ENCODE assay signal across 32 cellular contexts in the genomic region with DNA sequence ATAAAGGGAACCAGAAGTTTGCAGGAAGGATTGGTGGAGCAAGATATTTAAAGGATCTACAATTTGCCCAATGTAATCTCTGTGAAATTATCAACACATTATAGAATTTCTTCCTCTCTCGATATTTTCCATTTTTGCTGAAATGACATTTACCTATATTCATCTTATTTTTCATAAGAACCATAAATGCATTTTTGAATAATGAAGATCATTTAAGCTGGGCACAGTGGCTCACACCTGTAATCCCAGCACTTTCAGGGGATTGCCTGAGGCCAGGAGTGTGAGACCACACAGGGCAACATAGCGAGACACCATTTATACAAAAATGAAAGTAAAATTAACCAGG.
"Had no signal": no experiment of that assay in that cellular context is flagged by ENCODE, and none has a peak within 500 bp of the region (broad histone marks: within the 10 kb centered on the region; RNA-seq: fewer than 3 reads in every experiment).

No MANE protein-coding gene starts in this region.

- H3K4me1 Mint-ChIP-seq: activated T-helper 17 cell treated with anti-CD3 and anti-CD28 coated beads, Interleukin-2, amount 50 U/mL, for 72 hours; stimulated activated naive B cell treated with anti-CD40 and anti-IgM and Interleukin-4, amounts not matched to agents 10 μg/mL and 1 μg/mL and 100 μg/mL, for 72 hours had no signal

- H3K9me3 ChIP-seq: ovary, sigmoid colon, thyroid gland had no signal

- H3K4me3 ChIP-seq: cardiac muscle cell, mucosa of descending colon, ovary, sigmoid colon, stomach, thyroid gland had no signal

- H3K9me3 Mint-ChIP-seq: effector memory CD8-positive, alpha-beta T cell had no signal

- FAIRE-seq: TTC549 had no signal

- H3K27ac Mint-ChIP-seq: activated CD4-positive, alpha-beta memory T cell treated with anti-CD3 and anti-CD28 coated beads, Interleukin-2, amount 10 ng/mL, durations not matched to agents 7 days and 5 days; activated CD4-positive, alpha-beta T cell treated with anti-CD3 and anti-CD28 coated beads, Interleukin-2, amount 10 ng/mL, durations not matched to agents 7 days and 5 days; activated naive CD4-positive, alpha-beta T cell treated with anti-CD3 and anti-CD28 coated beads, Interleukin-2, amount 50 U/mL, for 72 hours; activated T-helper 17 cell treated with anti-CD3 and anti-CD28 coated beads, Interleukin-2, amount 50 U/mL, for 72 hours; effector memory CD8-positive, alpha-beta T cell; nephron; progenitor cell of endocrine pancreas; stimulated activated naive B cell treated with anti-CD40 and anti-IgM and Interleukin-4, amounts not matched to agents 10 μg/mL and 1 μg/mL and 100 μg/mL, for 72 hours; T-helper 1 cell treated with Interleukin-12 subunit alpha and Interleukin-12 subunit beta and Interleukin-4 antibody, amounts not matched to agents 30 μg/mL and 1 μg/mL, for 36 hours had no signal

- H3K27ac ChIP-seq: cardiac muscle cell, foreskin keratinocyte, ovary, sigmoid colon, thyroid gland, WERI-Rb-1 had no signal

- H3K36me3 ChIP-seq: cardiac muscle cell, ovary, sigmoid colon, stomach, thyroid gland, WERI-Rb-1 had no signal

- H3K27me3 ChIP-seq: cardiac muscle cell, foreskin keratinocyte, ovary, sigmoid colon, stomach, thyroid gland had no signal

- DNase-seq: activated CD4-positive, alpha-beta memory T cell treated with anti-CD3 and anti-CD28 coated beads, Interleukin-2, amount 10 ng/mL, durations not matched to agents 7 days and 5 days; activated CD4-positive, alpha-beta T cell treated with anti-CD3 and anti-CD28 coated beads, Interleukin-2, amount 10 ng/mL, durations not matched to agents 7 days and 5 days; activated CD4-positive, CD25-positive, alpha-beta regulatory T cell treated with anti-CD3 and anti-CD28 coated beads, Interleukin-2, amount 50 U/mL, for 72 hours; activated T-cell treated with anti-CD3 and anti-CD28 coated beads, Interleukin-2, amount 50 U/mL, for 4 hours; anterior cingulate cortex; cerebellar nuclear complex; cortex of kidney; effector memory CD8-positive, alpha-beta T cell; glutamatergic neuron; islet precursor cell; left cardiac atrium; left ventricle myocardium superior; mucosa of descending colon; ovary; sigmoid colon; stimulated activated CD4-positive, alpha-beta T cell treated with anti-CD3 and anti-CD28 coated beads, Interleukin-15, amount 100 ng/mL, for 24 hours; stimulated activated CD4-positive, alpha-beta T cell treated with anti-CD3 and anti-CD28 coated beads, Interleukin-2, amount 100 ng/mL, for 24 hours; stimulated activated naive B cell treated with anti-CD40 and anti-IgM and Interleukin-4, amounts not matched to agents 10 μg/mL and 1 μg/mL and 100 μg/mL, for 72 hours; stomach; SW 1271; T-helper 9 cell; WERI-Rb-1 had no signal

- H3K4me3 Mint-ChIP-seq: activated CD4-positive, alpha-beta memory T cell treated with anti-CD3 and anti-CD28 coated beads, Interleukin-2, amount 10 ng/mL, durations not matched to agents 7 days and 5 days; activated CD4-positive, alpha-beta T cell treated with anti-CD3 and anti-CD28 coated beads, Interleukin-2, amount 10 ng/mL, durations not matched to agents 7 days and 5 days; activated T-cell treated with anti-CD3 and anti-CD28 coated beads, Interleukin-2, amount 50 U/mL, for 4 hours; activated T-helper 17 cell treated with anti-CD3 and anti-CD28 coated beads, Interleukin-2, amount 50 U/mL, for 72 hours; brain; effector memory CD8-positive, alpha-beta T cell; nephron; stimulated activated naive B cell treated with anti-CD40 and anti-IgM and Interleukin-4, amounts not matched to agents 10 μg/mL and 1 μg/mL and 100 μg/mL, for 72 hours; T-helper 1 cell treated with Interleukin-12 subunit alpha and Interleukin-12 subunit beta and Interleukin-4 antibody, amounts not matched to agents 30 μg/mL and 1 μg/mL, for 36 hours had no signal

- H3K27me3 Mint-ChIP-seq: activated CD4-positive, alpha-beta T cell treated with anti-CD3 and anti-CD28 coated beads, Interleukin-2, amount 10 ng/mL, durations not matched to agents 7 days and 5 days; activated T-helper 17 cell treated with anti-CD3 and anti-CD28 coated beads, Interleukin-2, amount 50 U/mL, for 72 hours had no signal

- H3K36me3 Mint-ChIP-seq: brain; stimulated activated naive B cell treated with anti-CD40 and anti-IgM and Interleukin-4, amounts not matched to agents 10 μg/mL and 1 μg/mL and 100 μg/mL, for 72 hours had no signal

- ATAC-seq: activated naive CD4-positive, alpha-beta T cell treated with anti-CD3 and anti-CD28 coated beads, Interleukin-2, amount 50 U/mL, for 72 hours; activated T-cell treated with anti-CD3 and anti-CD28 coated beads, Interleukin-2, amount 50 U/mL, for 4 hours; effector memory CD8-positive, alpha-beta T cell; left cardiac atrium; left ventricle myocardium superior; stimulated activated naive B cell treated with anti-CD40 and anti-IgM and Interleukin-4, amounts not matched to agents 10 μg/mL and 1 μg/mL and 100 μg/mL, for 72 hours had no signal
